In genomic region chr17:27246537-27246936, GRCh38 we compare ENCODE assay signal across 1 cellular context.
TF ChIP-seq lines count a peak whose summit lies in the region.

No MANE protein-coding gene starts in this region.

TF ChIP-seq in WTC11, 78 proteins besides CTCF, POLR2A, EP300 and RAD21 (continued from another document):
- TF ChIP-seq, protein P1, sequence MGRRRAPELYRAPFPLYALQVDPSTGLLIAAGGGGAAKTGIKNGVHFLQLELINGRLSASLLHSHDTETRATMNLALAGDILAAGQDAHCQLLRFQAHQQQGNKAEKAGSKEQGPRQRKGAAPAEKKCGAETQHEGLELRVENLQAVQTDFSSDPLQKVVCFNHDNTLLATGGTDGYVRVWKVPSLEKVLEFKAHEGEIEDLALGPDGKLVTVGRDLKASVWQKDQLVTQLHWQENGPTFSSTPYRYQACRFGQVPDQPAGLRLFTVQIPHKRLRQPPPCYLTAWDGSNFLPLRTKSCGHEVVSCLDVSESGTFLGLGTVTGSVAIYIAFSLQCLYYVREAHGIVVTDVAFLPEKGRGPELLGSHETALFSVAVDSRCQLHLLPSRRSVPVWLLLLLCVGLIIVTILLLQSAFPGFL (CRISPR knock-in tag; IDR thresholded peaks at IDR 0.05; ENCODE audit: borderline replicate concordance) = no peak
